In the genomic region with DNA sequence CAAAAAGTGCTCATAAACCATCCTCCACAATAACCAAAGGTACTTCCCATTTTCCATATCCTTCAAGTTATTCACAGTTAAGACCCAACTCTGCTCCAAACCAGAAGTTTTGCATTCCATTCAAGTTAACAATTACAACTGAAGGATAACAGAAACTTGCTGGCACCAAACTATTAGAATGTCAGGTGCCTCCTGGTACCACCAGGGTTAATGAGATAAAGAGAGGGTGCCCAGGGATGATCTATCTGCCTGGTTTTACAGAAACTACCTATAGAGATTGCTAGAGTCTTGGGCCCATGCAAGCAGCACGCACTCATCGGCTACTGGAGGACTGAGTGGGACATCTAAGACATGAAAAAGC, we compare ENCODE assay signal across 12 cellular contexts.
A peak's percentile ranks its signal among the peaks of the same experiment; 100 is the strongest.
DNase-seq lines count a peak whose midpoint lies in the region; ATAC-seq and TF ChIP-seq lines count a peak whose summit lies in the region.
"Had no signal": no experiment of that assay in that cellular context is flagged by ENCODE, and none has a peak within 500 bp of the region (broad histone marks: within the 10 kb centered on the region; RNA-seq: fewer than 3 reads in every experiment).

No MANE protein-coding gene starts in this region.

- no peak overlapping the region for H3K23ac ChIP-seq in IMR-90 (ENCODE audit: low read depth, low read length)

- H4K91ac ChIP-seq in IMR-90 (ENCODE audit: insufficient read depth, low read depth, low read length), result no peak overlapping the region

- H3K27ac ChIP-seq in IMR-90 (ENCODE audit: insufficient read depth, low read length), result no peak overlapping the region
- peak overlapping the region in 6 of 8 donors; percentile 17 to 68 (median 50) for H3K27ac ChIP-seq in spleen
- H3K27ac ChIP-seq: neural progenitor cell had no signal

- H3K4me1 ChIP-seq in IMR-90 (ENCODE audit: control insufficient read depth, insufficient read depth, low read length), result no peaks in the 10 kb centered on the region
- peaks cover 11 to 50% (median 32%) of the 10 kb centered on the region in 6 donors for H3K4me1 ChIP-seq in spleen
- peaks cover 11% of the 10 kb centered on the region for H3K4me1 ChIP-seq in HAP-1

- H3K4me3 ChIP-seq in IMR-90 (ENCODE audit: insufficient read depth, low read depth, low read length) (no peak overlapping the region), spleen (peak overlapping the region in 1 of 8 donors; percentile 10), HAP-1 (no peak overlapping the region)
- H3K4me3 ChIP-seq: neural progenitor cell had no signal

- TF ChIP-seq CTCF in IMR-90 (conservative IDR thresholded peaks at IDR 0.05; ENCODE audit: low read depth, low read length), result no peak
- no peak for TF ChIP-seq CTCF in activated B cell treated with CpG ODN at 0.5 μM for 24 hours (IDR thresholded peaks at IDR 0.05)
- no peak for TF ChIP-seq CTCF in spleen (IDR thresholded peaks at IDR 0.05 in 8 of 11, conservative IDR thresholded peaks at IDR 0.05 in 3 of 11)
- TF ChIP-seq CTCF in natural killer cell (IDR thresholded peaks at IDR 0.05), result no peak

- no peaks in the 10 kb centered on the region for H3K9me3 ChIP-seq in IMR-90 (ENCODE audit: control insufficient read depth, insufficient read depth, low read length)
- no peaks in the 10 kb centered on the region for H3K9me3 ChIP-seq in spleen
- no peaks in the 10 kb centered on the region for H3K9me3 ChIP-seq in HAP-1

- H3K27ac Mint-ChIP-seq in activated B cell treated with CpG ODN at 0.5 μM for 24 hours, result peak overlapping the region; percentile 48
- no peak overlapping the region for H3K27ac Mint-ChIP-seq in natural killer cell
- H3K27ac Mint-ChIP-seq in naive thymus-derived CD8-positive, alpha-beta T cell, result peak overlapping the region in 2 of 10 donors; percentile 4 to 50
- H3K27ac Mint-ChIP-seq: neural progenitor cell had no signal

- H3K9me3 Mint-ChIP-seq in activated B cell treated with CpG ODN at 0.5 μM for 24 hours (no peaks in the 10 kb centered on the region), natural killer cell (no peaks in the 10 kb centered on the region)
- no peaks in the 10 kb centered on the region for H3K9me3 Mint-ChIP-seq in naive thymus-derived CD8-positive, alpha-beta T cell
- H3K9me3 Mint-ChIP-seq: neural progenitor cell had no signal

- no peak overlapping the region for H2BK20ac ChIP-seq in IMR-90 (ENCODE audit: low read depth, low read length)

- H2BK5ac ChIP-seq in IMR-90 (ENCODE audit: low read depth, low read length, poor library complexity, severe bottlenecking), result no peak overlapping the region

- no peaks in the 10 kb centered on the region for H3K27me3 Mint-ChIP-seq in activated B cell treated with CpG ODN at 0.5 μM for 24 hours
- H3K27me3 Mint-ChIP-seq in natural killer cell (ENCODE audit: low read depth in 2 of 2), result no peaks in the 10 kb centered on the region
- no peaks in the 10 kb centered on the region for H3K27me3 Mint-ChIP-seq in naive thymus-derived CD8-positive, alpha-beta T cell

- H3K18ac ChIP-seq in IMR-90 (ENCODE audit: low read depth, low read length), result no peak overlapping the region

- H4K20me1 ChIP-seq in IMR-90 (ENCODE audit: insufficient read depth, low read length), result no peaks in the 10 kb centered on the region

- no peak overlapping the region for H3K4ac ChIP-seq in IMR-90 (ENCODE audit: low read depth, low read length)

- H3K4me2 ChIP-seq in IMR-90 (ENCODE audit: low read depth, low read length), result no peak overlapping the region
- H3K4me2 ChIP-seq: neural progenitor cell had no signal

- no peaks in the 10 kb centered on the region for H3K36me3 Mint-ChIP-seq in activated B cell treated with CpG ODN at 0.5 μM for 24 hours (ENCODE audit: low read depth)
- H3K36me3 Mint-ChIP-seq in natural killer cell, result no peaks in the 10 kb centered on the region
- no peaks in the 10 kb centered on the region for H3K36me3 Mint-ChIP-seq in naive thymus-derived CD8-positive, alpha-beta T cell
- H3K36me3 Mint-ChIP-seq: neural progenitor cell had no signal

- CTCF ChIA-PET in IMR-90 (lab: Yijun Ruan, JAX), result no interaction called here
- CTCF ChIA-PET in activated B cell treated with CpG ODN at 0.5 μM for 24 hours (lab: Charles Lee), result no interaction called here

- no peak overlapping the region for H3K14ac ChIP-seq in IMR-90 (replicated peaks; ENCODE audit: low read depth, low read length)

- H3K4me1 Mint-ChIP-seq in activated B cell treated with CpG ODN at 0.5 μM for 24 hours, result peaks cover 44% of the 10 kb centered on the region
- no peaks in the 10 kb centered on the region for H3K4me1 Mint-ChIP-seq in natural killer cell
- peaks cover 0 to 13% (median 5%) of the 10 kb centered on the region in 4 donors for H3K4me1 Mint-ChIP-seq in naive thymus-derived CD8-positive, alpha-beta T cell

- H3K9me1 ChIP-seq in IMR-90 (ENCODE audit: insufficient read depth, low read length), result no peaks in the 10 kb centered on the region

- in situ Hi-C loops in IMR-90 (cut with MboI; ENCODE audit: low sequenced_read_pairs), result no loop called here
- in situ Hi-C loops in HAP-1 (cut with MboI; ENCODE audit: low sequenced_read_pairs), result no loop called here

- no peak overlapping the region for H2BK120ac ChIP-seq in IMR-90 (ENCODE audit: low read depth, low read length)

- H3K27me3 ChIP-seq in IMR-90 (ENCODE audit: control insufficient read depth, insufficient read depth, low read length) (no peaks in the 10 kb centered on the region), spleen (replicated peaks in 1 of 7) (no peaks in the 10 kb centered on the region), HAP-1 (ENCODE audit: low read depth) (no peaks in the 10 kb centered on the region)
- H3K27me3 ChIP-seq: neural progenitor cell had no signal

- no peak overlapping the region for H2AFZ ChIP-seq in IMR-90 (replicated peaks; ENCODE audit: low read length, poor library complexity)

- BruUV-seq in IMR-90 (replicated peaks; lab: Mats Ljungman, UMichigan), result no TSS peak

- TF ChIP-seq POLR2A in IMR-90 (IDR thresholded peaks at IDR 0.05; ENCODE audit: low read depth, low read length) (no peak), spleen (IDR thresholded peaks at IDR 0.05) (no peak)

- H3K36me3 ChIP-seq in IMR-90 (ENCODE audit: control insufficient read depth, insufficient read depth, low read length) (no peaks in the 10 kb centered on the region), spleen (peaks cover 0 to 4% (median 0%) of the 10 kb centered on the region in 6 donors), HAP-1 (replicated peaks) (no peaks in the 10 kb centered on the region)
- H3K36me3 ChIP-seq: neural progenitor cell had no signal

- H2BK15ac ChIP-seq in IMR-90 (ENCODE audit: low read depth, low read length), result no peak overlapping the region

- H2AK9ac ChIP-seq in IMR-90 (replicated peaks; ENCODE audit: low read depth, low read length, poor library complexity), result no peak overlapping the region

- peak overlapping the region; percentile 67 for H3K4me3 Mint-ChIP-seq in activated B cell treated with CpG ODN at 0.5 μM for 24 hours
- H3K4me3 Mint-ChIP-seq in natural killer cell, result no peak overlapping the region
- no peak overlapping the region for H3K4me3 Mint-ChIP-seq in naive thymus-derived CD8-positive, alpha-beta T cell
- H3K4me3 Mint-ChIP-seq: neural progenitor cell had no signal

- no peak overlapping the region for H4K5ac ChIP-seq in IMR-90 (ENCODE audit: low read depth, low read length)

- H3K9ac ChIP-seq in IMR-90 (ENCODE audit: low read depth, low read length), result no peak overlapping the region
- H3K9ac ChIP-seq: neural progenitor cell had no signal

- dilution Hi-C loops in IMR-90 (cut with HindIII; ENCODE audit: low sequenced_read_pairs, unreplicated experiment), result no loop called here

- POLR2A ChIA-PET in IMR-90 (lab: Charles Lee; ENCODE audit: unreplicated experiment), result interaction anchor here (0.7 kb wide), 1 partner anchor 12 kb away, joined by 6 read pairs; no protein-coding TSS in a partner anchor
- POLR2A ChIA-PET in activated B cell treated with CpG ODN at 0.5 μM for 24 hours (lab: Charles Lee), result interaction anchor here (0.5 to 1.2 kb wide), 4 partner anchors 10 to 459 kb away, joined by 3 to 4 read pairs (median 4); partner anchors contain the start of gene N4BP2
- POLR2A ChIA-PET in naive thymus-derived CD8-positive, alpha-beta T cell (lab: Charles Lee), result interaction anchor here (0.7 kb wide), 1 partner anchor 9 kb away, joined by 3 read pairs; no protein-coding TSS in a partner anchor

- ATAC-seq in IMR-90 (ENCODE audit: low read depth) (no peak), activated B cell treated with CpG ODN at 0.5 μM for 24 hours (ENCODE audit: low read depth) (no peak), natural killer cell (no peak)
- no peak for ATAC-seq in naive thymus-derived CD8-positive, alpha-beta T cell

- DNase-seq in IMR-90 (peak; percentile 7), activated B cell treated with CpG ODN at 0.5 μM for 24 hours (no peak), kidney glomerular epithelial cell (lab: John Stamatoyannopoulos, UW) (peak; percentile 68), spleen (no peak), HAP-1 (ENCODE audit: low spot score in 2 of 2) (no peak), HuH-7 (ENCODE audit: low spot score) (no peak), natural killer cell (no peak)
- no peak for DNase-seq in naive thymus-derived CD8-positive, alpha-beta T cell
- DNase-seq: aorta, GDM1, KBM-7 had no signal

- H4K8ac ChIP-seq in IMR-90 (ENCODE audit: low read depth in 2 of 2, low read length in 2 of 2), result no peak overlapping the region

- H3K79me1 ChIP-seq in IMR-90 (ENCODE audit: low read depth in 1 of 2, low read length in 2 of 2), result no peaks in the 10 kb centered on the region

- no peak overlapping the region for H2AK5ac ChIP-seq in IMR-90 (ENCODE audit: low read depth, low read length)

- no peak overlapping the region for H3K56ac ChIP-seq in IMR-90 (ENCODE audit: extremely low read depth, insufficient read depth, low read length)

- intact Hi-C loops in IMR-90 (cut with micrococcal nuclease), result no loop called here
- intact Hi-C loops in activated B cell treated with CpG ODN at 0.5 μM for 24 hours (cut with micrococcal nuclease), result loop anchor here (1.0 to 10.0 kb wide), 8 partner anchors 21 to 458 kb away; partner anchors contain the start of genes N4BP2, RBM47 and RHOH
- intact Hi-C loops in spleen (cut with DNase I; ENCODE audit: low total_unique reads), result no loop called here
- intact Hi-C loops in natural killer cell (cut with micrococcal nuclease), result no loop called here

- no CpG with 5 or more reads among the region's 2 CpGs for WGBS in IMR-90 (ENCODE audit: extremely low coverage in 2 of 2, insufficient read length in 1 of 2), 2 experiments
- 72 to 89% (median 83%) methylated on average over 2 of the region's 2 CpGs for WGBS in spleen, 5 donors

- no peak for TF ChIP-seq RAD21 in IMR-90 (IDR thresholded peaks at IDR 0.05; ENCODE audit: low read length)

TF ChIP-seq in IMR-90, 13 proteins besides CTCF, POLR2A, EP300 and RAD21 (continues in another document):
- TF ChIP-seq FOS (IDR thresholded peaks at IDR 0.05; ENCODE audit: low read depth, low read length) (no peak), NFE2L2 (IDR thresholded peaks at IDR 0.05; ENCODE audit: low read depth, low read length) (no peak)

Comparison
In these comparisons a context has a peak if more than half of its experiments do, and no peak if none do; other contexts are left out.
1. DNase-seq: peak in IMR-90 (single experiment) and kidney glomerular epithelial cell (single experiment); none in activated B cell treated with CpG ODN at 0.5 μM for 24 hours (single experiment), spleen (single experiment), HAP-1 (0 of 2), HuH-7 (single experiment), natural killer cell (single experiment) and naive thymus-derived CD8-positive, alpha-beta T cell (0 of 10).